Comparison of ENCODE assay signal across 25 cellular contexts in the genomic region with DNA sequence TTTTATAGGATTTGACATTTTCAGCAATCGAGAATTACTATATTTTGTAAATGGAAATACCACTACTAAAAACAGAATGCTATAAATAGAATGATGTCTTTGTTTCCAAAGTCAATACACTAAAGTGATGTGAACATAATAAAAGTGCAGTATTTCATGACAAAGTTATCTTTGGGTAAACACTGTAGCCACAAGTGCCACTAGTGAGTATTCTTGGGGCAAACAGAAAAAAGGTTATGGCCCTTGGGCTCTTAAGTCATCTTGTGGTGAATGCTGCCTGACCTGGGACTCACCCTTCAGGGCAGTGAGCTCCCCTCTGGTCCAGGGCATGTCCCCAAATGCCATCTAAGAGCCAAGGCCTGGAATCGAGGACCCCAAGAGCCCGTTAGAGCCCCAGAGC.
"Had no signal": no experiment of that assay in that cellular context is flagged by ENCODE, and none has a peak within 500 bp of the region (broad histone marks: within the 10 kb centered on the region; RNA-seq: fewer than 3 reads in every experiment).

No MANE protein-coding gene starts in this region.

- H3K27me3 ChIP-seq: adrenal gland, body of pancreas, breast epithelium, MG63, SJCRH30 had no signal

- H3K27ac ChIP-seq: adrenal gland, body of pancreas, breast epithelium, SJCRH30, SK-N-MC had no signal

- H3K4me1 ChIP-seq: adrenal gland, body of pancreas, breast epithelium, SJCRH30 had no signal

- H3K36me3 ChIP-seq: adrenal gland, breast epithelium, MG63, SJCRH30 had no signal

- DNase-seq: activated CD4-positive, alpha-beta memory T cell treated with anti-CD3 and anti-CD28 coated beads for 36 hours; activated CD4-positive, alpha-beta T cell treated with anti-CD3 and anti-CD28 coated beads for 4 hours; activated CD4-positive, alpha-beta T cell treated with anti-CD3 and anti-CD28 coated beads, Interleukin-2, amount 50 U/mL, for 1 hour; activated CD8-positive, alpha-beta memory T cell treated with anti-CD3 and anti-CD28 coated beads, Interleukin-2, amount 50 U/mL, for 4 hours; activated gamma-delta T cell treated with Interleukin-2 at 50 U/mL for 16 hours; activated naive CD4-positive, alpha-beta T cell treated with anti-CD3 and anti-CD28 coated beads for 36 hours; activated T-cell treated with anti-CD3 and anti-CD28 coated beads for 4 hours; activated T-cell treated with anti-CD3 and anti-CD28 coated beads, Interleukin-2, amount 50 U/mL, for 4 hours; adrenal gland; body of pancreas; MG63; NCI-H1092; NCI-H1436 treated with DMSO at 0.1 percent for 48 hours; NCI-H1694 treated with DMSO at 0.1 percent for 48 hours; NCI-H2029; NCI-H345; NCI-H526; NCI-H748 treated with DMSO at 0.1 percent for 48 hours; NK-92 treated with Interleukin-12 subunit alpha and Interleukin-12 subunit beta, amount 100 ng/mL, for 24 hours; Right ventricle myocardium superior; SJCRH30 had no signal

- H3K9me3 ChIP-seq: body of pancreas, breast epithelium, SJCRH30 had no signal

- ATAC-seq: activated CD4-positive, CD25-positive, alpha-beta regulatory T cell treated with anti-CD3 and anti-CD28 coated beads, Interleukin-2, amount 50 U/mL, for 24 hours; activated naive CD4-positive, alpha-beta T cell treated with anti-CD3 and anti-CD28 coated beads, Interleukin-2, amount 50 U/mL, for 72 hours; activated T-cell treated with anti-CD3 and anti-CD28 coated beads, Interleukin-2, amount 50 U/mL, for 4 hours; body of pancreas had no signal

- H3K4me3 ChIP-seq: adrenal gland, body of pancreas, breast epithelium, MG63, SJCRH30, SK-N-MC had no signal
